Comparison of ENCODE assay signal across 21 cellular contexts in genomic region chr22:33401291-33401690, GRCh38.
A peak's percentile ranks its signal among the peaks of the same experiment; 100 is the strongest.
DNase-seq lines count a peak whose midpoint lies in the region; ATAC-seq and TF ChIP-seq lines count a peak whose summit lies in the region.
"Had no signal": no experiment of that assay in that cellular context is flagged by ENCODE, and none has a peak within 500 bp of the region (broad histone marks: within the 10 kb centered on the region; RNA-seq: fewer than 3 reads in every experiment).

No MANE protein-coding gene starts in this region.

- H3K4me3 Mint-ChIP-seq in nephron progenitor cell = no peak overlapping the region
- no peak overlapping the region for H3K4me3 Mint-ChIP-seq in activated T-helper 17 cell treated with anti-CD3 and anti-CD28 coated beads, Interleukin-2, amount 50 U/mL, for 72 hours
- H3K4me3 Mint-ChIP-seq: activated naive CD8-positive, alpha-beta T cell; activated T-cell treated with anti-CD3 and anti-CD28 coated beads, Interleukin-2, amount 50 U/mL, for 72 hours; B cell; immature natural killer cell; natural killer cell had no signal

- ATAC-seq in activated T-helper 17 cell treated with anti-CD3 and anti-CD28 coated beads, Interleukin-2, amount 50 U/mL, for 72 hours (replicated peaks) = no peak
- ATAC-seq in GM18870 (IDR thresholded peaks at IDR 0.05; ENCODE audit: unreplicated experiment) = no peak
- ATAC-seq: activated T-cell treated with anti-CD3 and anti-CD28 coated beads, Interleukin-2, amount 50 U/mL, for 72 hours; HepG2; natural killer cell had no signal

- peaks cover 4% of the 10 kb centered on the region for H3K36me3 Mint-ChIP-seq in nephron progenitor cell (ENCODE audit: low read depth)
- no peaks in the 10 kb centered on the region for H3K36me3 Mint-ChIP-seq in activated T-helper 17 cell treated with anti-CD3 and anti-CD28 coated beads, Interleukin-2, amount 50 U/mL, for 72 hours (ENCODE audit: low read depth)
- H3K36me3 Mint-ChIP-seq: activated naive CD8-positive, alpha-beta T cell; immature natural killer cell; natural killer cell had no signal

- peak overlapping the region; percentile 81 for H3K27ac Mint-ChIP-seq in nephron progenitor cell
- H3K27ac Mint-ChIP-seq in activated T-helper 17 cell treated with anti-CD3 and anti-CD28 coated beads, Interleukin-2, amount 50 U/mL, for 72 hours = no peak overlapping the region
- H3K27ac Mint-ChIP-seq: activated naive CD8-positive, alpha-beta T cell; activated T-cell treated with anti-CD3 and anti-CD28 coated beads, Interleukin-2, amount 50 U/mL, for 72 hours; B cell; immature natural killer cell; natural killer cell had no signal

- TF ChIP-seq CTCF in choroid plexus epithelial cell (conservative IDR thresholded peaks at IDR 0.05; ENCODE audit: low read depth, low read length) (no peak), nephron progenitor cell (IDR thresholded peaks at IDR 0.05) (no peak)

- in situ Hi-C loops in Caki2 (cut with HindIII; ENCODE audit: low pct_unique_long_range_greater_than_20kb, low sequenced_read_pairs) = no loop called here

- H3K9me3 Mint-ChIP-seq in nephron progenitor cell = no peaks in the 10 kb centered on the region
- H3K9me3 Mint-ChIP-seq in activated T-helper 17 cell treated with anti-CD3 and anti-CD28 coated beads, Interleukin-2, amount 50 U/mL, for 72 hours = peaks cover 8% of the 10 kb centered on the region
- H3K9me3 Mint-ChIP-seq: immature natural killer cell, natural killer cell had no signal

- peaks cover 19% of the 10 kb centered on the region for H3K4me1 Mint-ChIP-seq in nephron progenitor cell
- no peaks in the 10 kb centered on the region for H3K4me1 Mint-ChIP-seq in activated T-helper 17 cell treated with anti-CD3 and anti-CD28 coated beads, Interleukin-2, amount 50 U/mL, for 72 hours
- H3K4me1 Mint-ChIP-seq: immature natural killer cell, natural killer cell had no signal

- peaks cover 8% of the 10 kb centered on the region for H3K27me3 Mint-ChIP-seq in nephron progenitor cell (ENCODE audit: low read depth, poor library complexity)
- H3K27me3 Mint-ChIP-seq in activated T-helper 17 cell treated with anti-CD3 and anti-CD28 coated beads, Interleukin-2, amount 50 U/mL, for 72 hours = no peaks in the 10 kb centered on the region
- H3K27me3 Mint-ChIP-seq: activated naive CD8-positive, alpha-beta T cell; B cell had no signal

- DNase-seq in Caki2 (ENCODE audit: low read depth) (peak; percentile 97), NCI-H146 treated with DMSO at 0.1 percent for 48 hours (lab: John Stamatoyannopoulos, UW; ENCODE audit: unreplicated experiment) (peak; percentile 40), choroid plexus epithelial cell (ENCODE audit: low read depth) (peak; percentile 38), nephron progenitor cell (no peak), DMS 273 treated with DMSO at 0.1 percent for 48 hours (lab: John Stamatoyannopoulos, UW) (no peak), RKO (ENCODE audit: low spot score) (no peak)
- DNase-seq: activated T-cell treated with anti-CD3 and anti-CD28 coated beads, Interleukin-2, amount 50 U/mL, for 72 hours; immature natural killer cell; natural killer cell; NCI-H2029; NCI-H526; SJCRH30 had no signal

- no peak overlapping the region for H3K4me3 ChIP-seq in choroid plexus epithelial cell (ENCODE audit: low read depth, low read length)
- H3K4me3 ChIP-seq: cardiac muscle cell, heart left ventricle, SJCRH30, suprapubic skin, vagina had no signal

Comparison
In these comparisons a context has a peak if more than half of its experiments do, and no peak if none do; other contexts are left out.
1. DNase-seq: peak in Caki2 (single experiment), NCI-H146 treated with DMSO at 0.1 percent for 48 hours (single experiment) and choroid plexus epithelial cell (single experiment); none in nephron progenitor cell (single experiment), DMS 273 treated with DMSO at 0.1 percent for 48 hours (single experiment) and RKO (single experiment).